Comparison of ENCODE assay signal across 8 cellular contexts in the genomic region with DNA sequence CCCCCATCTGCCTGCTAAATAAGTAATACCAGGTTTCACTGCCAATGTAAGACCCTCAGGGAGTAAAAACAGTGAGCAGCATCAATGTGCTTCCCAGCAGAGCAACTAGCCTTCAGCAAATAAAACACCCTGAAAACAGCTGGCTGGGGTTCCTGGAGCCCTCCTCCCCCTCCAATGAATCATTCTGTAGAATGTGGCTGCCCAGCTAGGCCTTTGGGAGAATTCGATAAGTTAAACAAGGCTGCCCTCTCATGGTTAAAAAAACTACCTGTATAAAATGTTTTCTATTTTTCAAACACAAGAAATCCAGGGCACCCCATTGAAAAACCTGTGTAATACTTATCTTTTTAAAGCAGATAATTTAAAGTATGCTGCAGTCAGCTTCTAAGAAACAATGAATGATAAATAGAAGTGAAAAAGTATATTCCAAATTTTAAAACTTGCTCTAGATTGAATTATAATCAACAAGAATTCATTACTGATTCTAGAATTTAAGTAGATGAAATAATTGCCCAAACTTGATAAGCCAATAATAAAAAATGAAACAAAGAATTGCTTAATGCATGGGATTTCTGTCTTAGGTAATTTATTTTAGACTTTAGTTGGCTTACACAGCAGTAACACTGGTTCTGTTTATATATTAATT. TPM values are rescaled to one million over a fixed set of nuclear protein-coding genes. Genes with fewer than 3 reads are reported as not detected.
DNase-seq lines count a peak whose midpoint lies in the region; ATAC-seq, FAIRE-seq and TF ChIP-seq lines count a peak whose summit lies in the region.

No MANE protein-coding gene starts in this region.

- H3K36me3 ChIP-seq in breast epithelium (no peaks in the 10 kb centered on the region), HepG2 (replicated peaks in 1 of 2; ENCODE audit: control insufficient read depth in 1 of 2, insufficient read depth in 2 of 2, low read length in 2 of 2) (no peaks in the 10 kb centered on the region)

- H3K27ac ChIP-seq in breast epithelium (no peak overlapping the region), HepG2 (ENCODE audit: extremely low read length, insufficient read depth, low read length) (no peak overlapping the region)

- WGBS in HepG2 (ENCODE audit: low lambda C conversion rate) = 0% methylated on average over 1 of the region's 1 CpG

- H3K4me3 ChIP-seq in breast epithelium = no peak overlapping the region
- H3K4me3 ChIP-seq in HepG2 (replicated peaks in 1 of 3; ENCODE audit: insufficient read depth in 1 of 3, low read depth in 2 of 3, low read length in 3 of 3) = no peak overlapping the region

- peak; percentile 77 for FAIRE-seq in HepG2 (lab: Jason Lieb, UNC)

- no peaks in the 10 kb centered on the region for H3K4me1 ChIP-seq in breast epithelium
- H3K4me1 ChIP-seq in HepG2 (ENCODE audit: insufficient read depth, low read length) = no peaks in the 10 kb centered on the region

- in situ Hi-C loops in HepG2 (cut with HindIII; ENCODE audit: extremely low pct_ligation_motif_present, low pct_unique_long_range_greater_than_20kb) = loop anchor here (25.0 kb wide), 2 partner anchors 954 to 1854 kb away; no protein-coding TSS in a partner anchor

- peak; percentile 63 for TF ChIP-seq RAD21 in HepG2 (CRISPR knock-in tag; IDR thresholded peaks at IDR 0.05)

- H3K79me2 ChIP-seq in HepG2 (ENCODE audit: insufficient read depth, low read length) = no peaks in the 10 kb centered on the region

- BruUV-seq in HepG2 (replicated peaks; lab: Mats Ljungman, UMichigan) = no TSS peak

- H3K27me3 ChIP-seq in breast epithelium (no peaks in the 10 kb centered on the region), HepG2 (ENCODE audit: control insufficient read depth in 1 of 2, insufficient read depth in 2 of 2, low read length in 2 of 2) (no peaks in the 10 kb centered on the region)

- CTCF ChIA-PET in HepG2 (lab: Yijun Ruan, JAX; ENCODE audit: low intra/inter-chr PET ratio, low total read pairs) = interaction anchor here (1.2 to 1.3 kb wide), 2 partner anchors 137 to 1858 kb away, joined by 5 read pairs; no protein-coding TSS in a partner anchor

- H3K9me3 ChIP-seq in breast epithelium (no peaks in the 10 kb centered on the region), HepG2 (ENCODE audit: low read length) (no peaks in the 10 kb centered on the region)

- H2AFZ ChIP-seq in HepG2 (ENCODE audit: low read length) = no peak overlapping the region

- no peak for TF ChIP-seq EP300 in HepG2 (IDR thresholded peaks at IDR 0.05; ENCODE audit: low read depth in 2 of 2, low read length in 2 of 2)
- TF ChIP-seq EP300 in HepG2 (CRISPR knock-in tag; IDR thresholded peaks at IDR 0.05; ENCODE audit: borderline replicate concordance) = no peak

- peak in 2 of 3 donors; percentile 30 to 42 for TF ChIP-seq CTCF in breast epithelium (IDR thresholded peaks at IDR 0.05)
- TF ChIP-seq CTCF in HepG2 (CRISPR knock-in tag; IDR thresholded peaks at IDR 0.05) = peak; percentile 75

- POLR2A ChIA-PET in HepG2 (lab: Yijun Ruan, JAX) = no interaction called here

- DNase-seq in DMS 273 (lab: John Stamatoyannopoulos, UW; ENCODE audit: unreplicated experiment) = peak; percentile 89
- peak; percentile 22 for DNase-seq in NCI-H524 treated with DMSO at 0.1 percent for 48 hours (lab: John Stamatoyannopoulos, UW)
- DNase-seq in breast epithelium (ENCODE audit: low spot score in 2 of 2) = no peak
- DNase-seq in HepG2 (ENCODE audit: low spot score) = peak; percentile 61
- no peak for DNase-seq in activated CD8-positive, alpha-beta memory T cell treated with anti-CD3 and anti-CD28 coated beads, Interleukin-2, amount 50 U/mL, for 48 hours
- DNase-seq in stimulated activated naive CD4-positive, alpha-beta T cell (lab: John Stamatoyannopoulos, UW) = no peak

- ATAC-seq in HG02885 (IDR thresholded peaks at IDR 0.05; ENCODE audit: poor library complexity, unreplicated experiment) (peak; percentile 42), HepG2 (peak; percentile 94), GM19023 (IDR thresholded peaks at IDR 0.05; ENCODE audit: unreplicated experiment) (no peak)

- no peaks in the 10 kb centered on the region for H4K20me1 ChIP-seq in HepG2 (ENCODE audit: insufficient read depth, low read length)

- no peak overlapping the region for H3K4me2 ChIP-seq in HepG2 (ENCODE audit: low read depth, low read length)

- TF ChIP-seq POLR2A in breast epithelium (IDR thresholded peaks at IDR 0.05) (no peak), HepG2 (IDR thresholded peaks at IDR 0.05; ENCODE audit: insufficient read depth in 1 of 2, low read depth in 2 of 2, low read length in 2 of 2) (no peak)

- no peak overlapping the region for H3K9ac ChIP-seq in HepG2 (ENCODE audit: insufficient read depth, low read depth, low read length)

- intact Hi-C loops in breast epithelium (cut with DNase I; ENCODE audit: low total_unique reads) = no loop called here
- intact Hi-C loops in HepG2 (cut with micrococcal nuclease; ENCODE audit: unreplicated experiment) = loop anchor here (1.0 to 5.0 kb wide), 2 partner anchors 719 to 1019 kb away; no protein-coding TSS in a partner anchor

TF ChIP-seq in HepG2, 621 proteins besides CTCF, POLR2A, EP300 and RAD21:
- TF ChIP-seq FOSL2 (CRISPR knock-in tag; IDR thresholded peaks at IDR 0.05) (peak; percentile 68), SMC3 (IDR thresholded peaks at IDR 0.05; ENCODE audit: low read length) (peak; percentile 65), STAG1 (CRISPR knock-in tag; IDR thresholded peaks at IDR 0.05) (peak; percentile 84), ZNF644 (CRISPR knock-in tag; IDR thresholded peaks at IDR 0.05; ENCODE audit: low read depth) (no peak), ZC3H13 (CRISPR knock-in tag; IDR thresholded peaks at IDR 0.05) (no peak), ZNF83 (CRISPR knock-in tag; IDR thresholded peaks at IDR 0.05; ENCODE audit: borderline replicate concordance) (no peak)
- TF ChIP-seq, protein P1, sequence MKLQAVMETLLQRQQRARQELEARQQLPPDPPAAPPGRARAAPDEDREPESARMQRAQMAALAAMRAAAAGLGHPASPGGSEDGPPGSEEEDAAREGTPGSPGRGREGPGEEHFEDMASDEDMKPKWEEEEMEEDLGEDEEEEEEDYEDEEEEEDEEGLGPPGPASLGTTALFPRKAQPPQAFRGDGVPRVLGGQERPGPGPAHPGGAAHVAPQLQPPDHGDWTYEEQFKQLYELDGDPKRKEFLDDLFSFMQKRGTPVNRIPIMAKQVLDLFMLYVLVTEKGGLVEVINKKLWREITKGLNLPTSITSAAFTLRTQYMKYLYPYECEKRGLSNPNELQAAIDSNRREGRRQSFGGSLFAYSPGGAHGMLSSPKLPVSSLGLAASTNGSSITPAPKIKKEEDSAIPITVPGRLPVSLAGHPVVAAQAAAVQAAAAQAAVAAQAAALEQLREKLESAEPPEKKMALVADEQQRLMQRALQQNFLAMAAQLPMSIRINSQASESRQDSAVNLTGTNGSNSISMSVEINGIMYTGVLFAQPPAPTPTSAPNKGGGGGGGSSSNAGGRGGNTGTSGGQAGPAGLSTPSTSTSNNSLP (IDR thresholded peaks at IDR 0.05; ENCODE audit: low read depth, low read length) = peak; percentile 28; the same call in 1 of the 2 replicates

RNA-seq across cellular contexts. Expression of a gene that starts 9.4 kb away (rescaled TPM):
- total RNA-seq in breast epithelium = 10 to 100 TPM; 18.4 to 72.2 (median 47.2) TPM
- total RNA-seq in HepG2 (2016; rRNA removed; fragmentation: Illumina TruSeq; extraction: Trizol) = 45.3 and 61.1 TPM in 2 replicates
- 28.6 and 30.2 TPM in 2 replicates for total RNA-seq in HepG2 (2016; cell fraction: cytosol; rRNA removed; fragmentation: Illumina TruSeq; extraction: Trizol; ENCODE audit: low read depth)
- 45.9 and 62.2 TPM in 2 replicates for total RNA-seq in HepG2 (2016; cell fraction: insoluble cytoplasmic fraction; rRNA removed; fragmentation: Illumina TruSeq; extraction: Trizol)
- 39.2 and 43.9 TPM in 2 replicates for total RNA-seq in HepG2 (2016; cell fraction: membrane; rRNA removed; fragmentation: Illumina TruSeq; extraction: Trizol)
- 41.5 and 51.4 TPM in 2 replicates for total RNA-seq in HepG2 (2016; cell fraction: nucleus; rRNA removed; fragmentation: Illumina TruSeq; extraction: Trizol)
- polyA plus RNA-seq in HepG2 (2011; rRNA removed) = 38.8 and 51.3 TPM in 2 replicates
- polyA plus RNA-seq in HepG2 (2011; cell fraction: cytosol; rRNA removed) = 22.9 and 29.4 TPM in 2 replicates
- 23.5 and 24.7 TPM in 2 replicates for polyA plus RNA-seq in HepG2 (2011; cell fraction: nucleus; rRNA removed)
- 28.8 and 38.0 TPM in 2 replicates for polyA plus RNA-seq in HepG2 (2012)
- polyA plus RNA-seq in HepG2 (2016; cell fraction: cytosol; fragmentation: Illumina TruSeq; extraction: Trizol; ENCODE audit: low read depth) = 14.7 and 16.9 TPM in 2 replicates
- polyA plus RNA-seq in HepG2 (2016; cell fraction: insoluble cytoplasmic fraction; fragmentation: Illumina TruSeq; extraction: Trizol; ENCODE audit: low read depth) = 56.0 and 63.4 TPM in 2 replicates
- polyA plus RNA-seq in HepG2 (2016; cell fraction: membrane; fragmentation: Illumina TruSeq; extraction: Trizol; ENCODE audit: low read depth) = 28.5 and 30.9 TPM in 2 replicates
- 37.2 and 42.8 TPM in 2 replicates for polyA plus RNA-seq in HepG2 (2016; cell fraction: nucleus; fragmentation: Illumina TruSeq; extraction: Trizol; ENCODE audit: insufficient read depth, low read depth)
- 19.0 and 30.3 TPM in 2 replicates for polyA minus RNA-seq in HepG2 (2011; rRNA and poly(A)+ RNA removed; ENCODE audit: low replicate concordance)
- polyA minus RNA-seq in HepG2 (2011; cell fraction: cytosol; rRNA and poly(A)+ RNA removed) = 22.2 and 25.2 TPM in 2 replicates
- polyA minus RNA-seq in HepG2 (2011; cell fraction: nucleus; rRNA and poly(A)+ RNA removed) = 58.6 and 71.1 TPM in 2 replicates

Comparison
In these comparisons a context has a peak if more than half of its experiments do, and no peak if none do; other contexts are left out.
1. DNase-seq: peak in DMS 273 (single experiment), NCI-H524 treated with DMSO at 0.1 percent for 48 hours (single experiment) and HepG2 (single experiment); none in breast epithelium (0 of 2), activated CD8-positive, alpha-beta memory T cell treated with anti-CD3 and anti-CD28 coated beads, Interleukin-2, amount 50 U/mL, for 48 hours (single experiment) and stimulated activated naive CD4-positive, alpha-beta T cell (0 of 6).